Comparison of ENCODE assay signal across 8 cellular contexts in the genomic region with DNA sequence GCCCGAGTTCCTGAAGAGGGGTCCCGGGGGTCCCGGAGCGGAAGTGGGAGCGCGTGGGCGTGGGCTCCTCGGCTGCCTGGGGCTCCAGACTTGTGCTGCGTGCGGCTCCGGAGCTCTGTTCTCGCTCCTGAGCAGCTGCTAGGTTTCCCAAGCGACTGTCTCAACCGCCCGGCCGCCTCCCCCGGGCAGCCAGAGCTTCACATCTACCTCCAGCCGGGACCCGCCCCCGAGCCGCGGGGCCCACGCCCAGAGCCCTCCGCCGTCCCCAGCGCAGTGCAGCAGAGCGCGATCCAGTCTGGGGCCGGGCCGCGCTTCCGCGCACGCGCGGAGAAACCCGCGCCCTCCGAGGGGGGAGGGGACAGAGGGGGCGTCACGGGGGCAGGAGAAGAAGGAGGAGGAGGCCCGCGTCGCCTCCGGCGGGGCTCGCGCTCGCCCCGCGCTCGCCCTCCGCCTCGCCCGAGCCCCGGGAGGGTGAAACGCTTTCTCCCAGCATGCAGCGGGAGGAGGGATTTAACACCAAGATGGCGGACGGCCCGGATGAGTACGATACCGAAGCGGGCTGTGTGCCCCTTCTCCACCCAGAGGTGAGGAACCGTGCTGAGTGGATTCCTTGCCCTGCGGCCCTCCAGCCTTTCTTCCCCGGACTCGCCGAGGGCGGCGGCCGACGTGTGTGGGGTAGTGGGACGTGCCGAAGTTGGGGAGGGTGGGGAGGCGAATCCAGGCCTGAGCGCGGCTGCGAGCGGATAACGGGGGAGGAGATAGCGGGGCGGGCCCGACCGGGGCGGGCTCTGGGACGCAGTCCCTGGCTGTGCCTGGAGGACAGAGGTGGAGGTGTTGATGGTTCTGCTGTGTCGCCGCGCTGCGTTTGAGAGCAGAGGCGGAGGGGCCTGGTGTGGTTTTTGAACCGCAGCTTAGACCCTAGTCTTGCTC. TPM values are rescaled to one million over a fixed set of nuclear protein-coding genes. Genes with fewer than 3 reads are reported as not detected.
DNase-seq lines count a peak whose midpoint lies in the region; TF ChIP-seq lines count a peak whose summit lies in the region.

A gene with protein sequence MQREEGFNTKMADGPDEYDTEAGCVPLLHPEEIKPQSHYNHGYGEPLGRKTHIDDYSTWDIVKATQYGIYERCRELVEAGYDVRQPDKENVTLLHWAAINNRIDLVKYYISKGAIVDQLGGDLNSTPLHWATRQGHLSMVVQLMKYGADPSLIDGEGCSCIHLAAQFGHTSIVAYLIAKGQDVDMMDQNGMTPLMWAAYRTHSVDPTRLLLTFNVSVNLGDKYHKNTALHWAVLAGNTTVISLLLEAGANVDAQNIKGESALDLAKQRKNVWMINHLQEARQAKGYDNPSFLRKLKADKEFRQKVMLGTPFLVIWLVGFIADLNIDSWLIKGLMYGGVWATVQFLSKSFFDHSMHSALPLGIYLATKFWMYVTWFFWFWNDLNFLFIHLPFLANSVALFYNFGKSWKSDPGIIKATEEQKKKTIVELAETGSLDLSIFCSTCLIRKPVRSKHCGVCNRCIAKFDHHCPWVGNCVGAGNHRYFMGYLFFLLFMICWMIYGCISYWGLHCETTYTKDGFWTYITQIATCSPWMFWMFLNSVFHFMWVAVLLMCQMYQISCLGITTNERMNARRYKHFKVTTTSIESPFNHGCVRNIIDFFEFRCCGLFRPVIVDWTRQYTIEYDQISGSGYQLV (plus strand): TSS at position 370 of the 930 bp plus-strand sequence. CDS start 122 bp downstream, at position 492.

- H3K36me3 ChIP-seq in SJSA1 (no peaks in the 10 kb centered on the region), neuron (ENCODE audit: insufficient read depth, low read length) (no peaks in the 10 kb centered on the region)

- H3K27me3 ChIP-seq in SJSA1 (replicated peaks) = no peaks in the 10 kb centered on the region
- no peaks in the 10 kb centered on the region for H3K27me3 ChIP-seq in neuron (ENCODE audit: insufficient read depth, low read length)

- H2AFZ ChIP-seq in neuron (ENCODE audit: low read depth, low read length) = peak within 1 kb of the TSS; percentile 70

- DNase-seq in GM03348 (ENCODE audit: low spot score) = peak; percentile 98
- peak; percentile 59 for DNase-seq in HFF-Myc (ENCODE audit: extremely low read depth, low read depth)
- DNase-seq in MV-4-11 (lab: John Stamatoyannopoulos, UW) = peak; percentile 87
- peak; percentile 89 to 92 for DNase-seq in SJSA1 (ENCODE audit: low read depth in 1 of 2, low spot score in 2 of 2)
- peak; percentile 82 to 91 (median 87) for DNase-seq in activated naive CD4-positive, alpha-beta T cell (lab: John Stamatoyannopoulos, UW)
- peak; percentile 92 for DNase-seq in foreskin melanocyte
- DNase-seq in stromal cell of bone marrow (ENCODE audit: low read depth) = peak; percentile 89

- peaks cover 8% of the 10 kb centered on the region; the same call in 1 of the 2 replicates for H3K4me1 ChIP-seq in SJSA1 (replicated peaks)
- H3K4me1 ChIP-seq in neuron (ENCODE audit: insufficient read depth, low read length) = peaks cover 7% of the 10 kb centered on the region

- H3K27ac ChIP-seq in SJSA1 = peak within 1 kb of the TSS; percentile 77

- TF ChIP-seq CTCF in HFF-Myc (IDR thresholded peaks at IDR 0.05; ENCODE audit: low read depth, low read length, missing control alignments) = no peak

- H3K9me3 ChIP-seq in SJSA1 (replicated peaks) (no peaks in the 10 kb centered on the region), neuron (ENCODE audit: low read length) (no peaks in the 10 kb centered on the region)

- peak within 1 kb of the TSS; percentile 69 for H3K4me3 ChIP-seq in HFF-Myc (replicated peaks; ENCODE audit: low read depth, low read length)
- H3K4me3 ChIP-seq in SJSA1 = peak within 1 kb of the TSS; percentile 72
- H3K4me3 ChIP-seq in neuron (ENCODE audit: low read length) = peak within 1 kb of the TSS; percentile 78

RNA-seq across cellular contexts. Expression of the gene that starts here (rescaled TPM):
- 20.9 and 22.2 TPM in 2 replicates for total RNA-seq in SJSA1 (2014; rRNA removed; shearing (Covaris generic))

Comparison
In these comparisons a context has a peak if more than half of its experiments do, and no peak if none do; other contexts are left out.
1. Peak in every context shown above with its lines: DNase-seq, H3K4me3 ChIP-seq and H3K27ac ChIP-seq.